In the genomic region with DNA sequence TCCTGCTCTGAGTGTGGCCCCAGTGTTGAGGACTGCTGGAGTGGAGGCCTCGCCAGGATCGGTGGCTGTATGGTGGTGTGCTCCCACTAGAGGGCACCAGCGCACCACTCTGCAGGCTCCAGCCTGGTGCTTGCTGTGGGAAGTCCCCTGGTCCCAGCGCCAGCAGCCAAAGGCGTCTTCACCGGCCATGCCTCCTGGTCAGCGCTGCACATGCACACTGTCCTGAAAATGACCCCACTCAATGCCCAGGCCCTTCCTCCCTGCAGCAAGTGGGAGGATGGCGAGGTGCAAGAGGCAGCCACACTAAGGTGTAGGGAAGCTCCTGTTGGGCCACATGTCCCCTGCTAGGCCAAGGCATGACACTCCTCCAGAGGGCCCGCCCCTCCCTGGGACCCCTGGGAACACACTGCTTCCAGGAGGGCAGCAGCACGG, we compare ENCODE assay signal across 9 cellular contexts.
A peak's percentile ranks its signal among the peaks of the same experiment; 100 is the strongest.
DNase-seq lines count a peak whose midpoint lies in the region; ATAC-seq and TF ChIP-seq lines count a peak whose summit lies in the region.
"Had no signal": no experiment of that assay in that cellular context is flagged by ENCODE, and none has a peak within 500 bp of the region (broad histone marks: within the 10 kb centered on the region; RNA-seq: fewer than 3 reads in every experiment).

No MANE protein-coding gene starts in this region.

- no peak overlapping the region for H3K27ac Mint-ChIP-seq in activated CD8-positive, alpha-beta T cell treated with anti-CD3 and anti-CD28 coated beads for 36 hours

- no peak overlapping the region; a peak in 1 of 22 replicates for H3K27ac ChIP-seq in BLaER1 treated with 17β-estradiol and CSF1 and Interleukin-3, amounts not matched to agents 10 nM and 100 nM
- no peak overlapping the region for H3K27ac ChIP-seq in effector memory CD4-positive, alpha-beta T cell (ENCODE audit: insufficient read depth, low read length, poor library complexity, severe bottlenecking)

- no peak overlapping the region for H3K4me3 Mint-ChIP-seq in activated CD8-positive, alpha-beta T cell treated with anti-CD3 and anti-CD28 coated beads for 36 hours

- no peaks in the 10 kb centered on the region for H3K27me3 Mint-ChIP-seq in activated CD8-positive, alpha-beta T cell treated with anti-CD3 and anti-CD28 coated beads for 36 hours
- H3K27me3 Mint-ChIP-seq: IgD-negative memory B cell had no signal

- TF ChIP-seq CTCF in activated CD8-positive, alpha-beta T cell treated with anti-CD3 and anti-CD28 coated beads for 36 hours (IDR thresholded peaks at IDR 0.05) = peak; percentile 87

- H3K4me2 ChIP-seq in BLaER1 treated with 17β-estradiol and CSF1 and Interleukin-3, amounts not matched to agents 10 nM and 100 nM = peak overlapping the region; percentile 48 to 79 (median 62); a peak in 21 of 22 replicates

- POLR2A ChIA-PET in activated CD8-positive, alpha-beta T cell treated with anti-CD3 and anti-CD28 coated beads for 36 hours (lab: Charles Lee) = no interaction called here

- peak; percentile 42 for DNase-seq in NCI-H774 (lab: John Stamatoyannopoulos, UW)
- peak; percentile 88 for DNase-seq in activated CD8-positive, alpha-beta T cell treated with anti-CD3 and anti-CD28 coated beads for 36 hours
- DNase-seq in effector memory CD4-positive, alpha-beta T cell = peak; percentile 58 to 71 (median 65)
- peak; percentile 95 for DNase-seq in mesenteric fat pad (ENCODE audit: low spot score)
- peak; percentile 51 to 57 for DNase-seq in stimulated activated CD8-positive, alpha-beta memory T cell treated with anti-CD3 and anti-CD28 coated beads, Interleukin-15, amount 100 ng/mL, for 4 hours (ENCODE audit: low read depth in 2 of 2)

- peaks cover 68 to 87% (median 84%) of the 10 kb centered on the region in 10 experiments for H3K4me1 ChIP-seq in BLaER1 treated with 17β-estradiol and CSF1 and Interleukin-3, amounts not matched to agents 10 nM and 100 nM
- H3K4me1 ChIP-seq in effector memory CD4-positive, alpha-beta T cell (ENCODE audit: control insufficient read depth, insufficient read depth, low read length, poor library complexity, severe bottlenecking) = peaks cover 7% of the 10 kb centered on the region

- H3K9me3 Mint-ChIP-seq in activated CD8-positive, alpha-beta T cell treated with anti-CD3 and anti-CD28 coated beads for 36 hours = peaks cover 5% of the 10 kb centered on the region

- ATAC-seq in GM19025 (IDR thresholded peaks at IDR 0.05; ENCODE audit: low read depth, unreplicated experiment) (peak; percentile 76), HG03280 (IDR thresholded peaks at IDR 0.05; ENCODE audit: unreplicated experiment) (peak; percentile 84)
- ATAC-seq in activated CD8-positive, alpha-beta T cell treated with anti-CD3 and anti-CD28 coated beads for 36 hours = peak; percentile 96

- intact Hi-C loops in activated CD8-positive, alpha-beta T cell treated with anti-CD3 and anti-CD28 coated beads for 36 hours (cut with micrococcal nuclease) = loop anchor here (10.0 kb wide), 4 partner anchors 369 to 769 kb away; no protein-coding TSS in a partner anchor

- peaks cover 14% of the 10 kb centered on the region in 11 experiments for H3K9me3 ChIP-seq in BLaER1 treated with 17β-estradiol and CSF1 and Interleukin-3, amounts not matched to agents 10 nM and 100 nM (replicated peaks in 1 of 11)
- H3K9me3 ChIP-seq in effector memory CD4-positive, alpha-beta T cell (ENCODE audit: control insufficient read depth, low read length) = no peaks in the 10 kb centered on the region

- CTCF ChIA-PET in activated CD8-positive, alpha-beta T cell treated with anti-CD3 and anti-CD28 coated beads for 36 hours (lab: Charles Lee) = interaction anchor here (0.6 to 2.6 kb wide), 16 partner anchors 10 to 1682 kb away, joined by 3 to 8 read pairs (median 3); no protein-coding TSS in a partner anchor

- peaks cover 13 to 14% (median 14%) of the 10 kb centered on the region in 11 experiments for H3K36me3 ChIP-seq in BLaER1 treated with 17β-estradiol and CSF1 and Interleukin-3, amounts not matched to agents 10 nM and 100 nM
- no peaks in the 10 kb centered on the region for H3K36me3 ChIP-seq in effector memory CD4-positive, alpha-beta T cell (ENCODE audit: control insufficient read depth, insufficient read depth, low read length)

- peak overlapping the region in 1 of 11 experiments; percentile 43; a peak in 1 of 22 replicates for H3K9ac ChIP-seq in BLaER1 treated with 17β-estradiol and CSF1 and Interleukin-3, amounts not matched to agents 10 nM and 100 nM

- peaks cover 0 to 26% (median 0%) of the 10 kb centered on the region in 11 experiments; a peak in 4 of 22 replicates for H4K20me1 ChIP-seq in BLaER1 treated with 17β-estradiol and CSF1 and Interleukin-3, amounts not matched to agents 10 nM and 100 nM

- no peak overlapping the region for H3K4me3 ChIP-seq in BLaER1 treated with 17β-estradiol and CSF1 and Interleukin-3, amounts not matched to agents 10 nM and 100 nM
- no peak overlapping the region for H3K4me3 ChIP-seq in effector memory CD4-positive, alpha-beta T cell (ENCODE audit: insufficient read depth, low read depth, low read length, poor library complexity, severe bottlenecking)

- H3K4me1 Mint-ChIP-seq in activated CD8-positive, alpha-beta T cell treated with anti-CD3 and anti-CD28 coated beads for 36 hours (ENCODE audit: low read depth) = peaks cover 2% of the 10 kb centered on the region

- peaks cover 4% of the 10 kb centered on the region for H3K36me3 Mint-ChIP-seq in activated CD8-positive, alpha-beta T cell treated with anti-CD3 and anti-CD28 coated beads for 36 hours (ENCODE audit: low read depth)

- H3K27me3 ChIP-seq in BLaER1 treated with 17β-estradiol and CSF1 and Interleukin-3, amounts not matched to agents 10 nM and 100 nM = no peaks in the 10 kb centered on the region
- H3K27me3 ChIP-seq in effector memory CD4-positive, alpha-beta T cell (replicated peaks; ENCODE audit: control insufficient read depth, insufficient read depth, low read length, poor library complexity, severe bottlenecking) = no peaks in the 10 kb centered on the region

Comparison
In these comparisons a context has a peak if more than half of its experiments do, and no peak if none do; other contexts are left out.
1. DNase-seq: peak in every context shown above with its lines; median percentile 95 in mesenteric fat pad; 88 in activated CD8-positive, alpha-beta T cell treated with anti-CD3 and anti-CD28 coated beads for 36 hours; 65 in effector memory CD4-positive, alpha-beta T cell; 54 in stimulated activated CD8-positive, alpha-beta memory T cell treated with anti-CD3 and anti-CD28 coated beads, Interleukin-15, amount 100 ng/mL, for 4 hours; 42 in NCI-H774.